ENCODE assay signal across 8 cellular contexts in genomic region chr10:88879754-88880286, GRCh38. TPM values are rescaled to one million over a fixed set of nuclear protein-coding genes. Genes with fewer than 3 reads are reported as not detected.
A peak's percentile ranks its signal among the peaks of the same experiment; 100 is the strongest.
DNase-seq lines count a peak whose midpoint lies in the region; ATAC-seq and TF ChIP-seq lines count a peak whose summit lies in the region.

Gene STAMBPL1, plus strand, starts transcription at chr10:88880245. Its CDS starts 21,464 bp downstream, at chr10:88901709.

- no peaks in the 10 kb centered on the region for H3K27me3 Mint-ChIP-seq in activated CD4-positive, alpha-beta T cell treated with anti-CD3 and anti-CD28 coated beads for 36 hours
- no peaks in the 10 kb centered on the region for H3K27me3 Mint-ChIP-seq in dendritic cell treated with granulocyte-macrophage colony-stimulating factor and Interleukin-4, amounts not matched to agents 40 ng/mL and 50 ng/mL, for 4 days

- H3K36me3 Mint-ChIP-seq in activated CD4-positive, alpha-beta T cell treated with anti-CD3 and anti-CD28 coated beads for 36 hours (ENCODE audit: low read depth) = peaks cover 24% of the 10 kb centered on the region
- H3K36me3 Mint-ChIP-seq in dendritic cell treated with granulocyte-macrophage colony-stimulating factor and Interleukin-4, amounts not matched to agents 40 ng/mL and 50 ng/mL, for 4 days (ENCODE audit: low read depth) = peaks cover 20% of the 10 kb centered on the region

- POLR2A ChIA-PET in activated CD4-positive, alpha-beta T cell treated with anti-CD3 and anti-CD28 coated beads for 36 hours (lab: Charles Lee) = interaction anchor here (0.7 to 1.3 kb wide), 3 partner anchors 11 to 22 kb away, joined by 3 to 7 read pairs (median 4); no protein-coding TSS in a partner anchor

- H3K9me3 Mint-ChIP-seq in activated CD4-positive, alpha-beta T cell treated with anti-CD3 and anti-CD28 coated beads for 36 hours (ENCODE audit: low read depth) = no peaks in the 10 kb centered on the region
- H3K9me3 Mint-ChIP-seq in dendritic cell treated with granulocyte-macrophage colony-stimulating factor and Interleukin-4, amounts not matched to agents 40 ng/mL and 50 ng/mL, for 4 days = no peaks in the 10 kb centered on the region

- intact Hi-C loops in activated CD4-positive, alpha-beta T cell treated with anti-CD3 and anti-CD28 coated beads for 36 hours (cut with DNase I, micrococcal nuclease) = loop anchor here (1.0 to 10.0 kb wide), 12 partner anchors 17 to 1063 kb away; partner anchors contain the start of genes FAS (in 2 of the 2), ATAD1 (in 1 of the 2) and IFIT5 (in 1 of the 2)
- intact Hi-C loops in dendritic cell treated with granulocyte-macrophage colony-stimulating factor and Interleukin-4, amounts not matched to agents 40 ng/mL and 50 ng/mL, for 4 days (cut with micrococcal nuclease) = loop anchor here (1.0 to 5.0 kb wide), 3 partner anchors 21 to 52 kb away; no protein-coding TSS in a partner anchor

- DNase-seq in HFF-Myc (ENCODE audit: extremely low read depth, low read depth) (no peak), NAMALWA (ENCODE audit: low spot score) (peak; percentile 85), midbrain (lab: John Stamatoyannopoulos, UW) (peak; percentile 64), NCI-H2171 treated with DMSO at 0.1 percent for 48 hours (lab: John Stamatoyannopoulos, UW) (no peak)
- peak; percentile 88 for DNase-seq in activated CD4-positive, alpha-beta T cell treated with anti-CD3 and anti-CD28 coated beads for 36 hours
- peak; percentile 43 to 57 for DNase-seq in stimulated activated CD8-positive, alpha-beta memory T cell treated with anti-CD3 and anti-CD28 coated beads, Interleukin-4, amount 100 ng/mL, for 4 hours (ENCODE audit: low read depth in 2 of 2, low spot score in 1 of 2)

- peak; percentile 18 for ATAC-seq in GM18499 (IDR thresholded peaks at IDR 0.05; ENCODE audit: insufficient read depth, unreplicated experiment)
- ATAC-seq in activated CD4-positive, alpha-beta T cell treated with anti-CD3 and anti-CD28 coated beads for 36 hours = peak; percentile 68

- H3K27ac Mint-ChIP-seq in activated CD4-positive, alpha-beta T cell treated with anti-CD3 and anti-CD28 coated beads for 36 hours = peak within 1 kb of the TSS; percentile 98
- peak within 1 kb of the TSS; percentile 93 for H3K27ac Mint-ChIP-seq in dendritic cell treated with granulocyte-macrophage colony-stimulating factor and Interleukin-4, amounts not matched to agents 40 ng/mL and 50 ng/mL, for 4 days

- peaks cover 58% of the 10 kb centered on the region for H3K4me1 Mint-ChIP-seq in activated CD4-positive, alpha-beta T cell treated with anti-CD3 and anti-CD28 coated beads for 36 hours
- H3K4me1 Mint-ChIP-seq in dendritic cell treated with granulocyte-macrophage colony-stimulating factor and Interleukin-4, amounts not matched to agents 40 ng/mL and 50 ng/mL, for 4 days (ENCODE audit: low read depth) = peaks cover 29% of the 10 kb centered on the region

- CTCF ChIA-PET in activated CD4-positive, alpha-beta T cell treated with anti-CD3 and anti-CD28 coated beads for 36 hours (lab: Charles Lee) = interaction anchor here (0.6 to 4.5 kb wide), 7 partner anchors 10 to 165 kb away, joined by 3 to 32 read pairs (median 4); no protein-coding TSS in a partner anchor

- no peak for TF ChIP-seq CTCF in HFF-Myc (IDR thresholded peaks at IDR 0.05; ENCODE audit: low read depth, low read length, missing control alignments)

- H3K4me3 Mint-ChIP-seq in activated CD4-positive, alpha-beta T cell treated with anti-CD3 and anti-CD28 coated beads for 36 hours = peak within 1 kb of the TSS; percentile 97
- H3K4me3 Mint-ChIP-seq in dendritic cell treated with granulocyte-macrophage colony-stimulating factor and Interleukin-4, amounts not matched to agents 40 ng/mL and 50 ng/mL, for 4 days = peak within 1 kb of the TSS; percentile 97

- peak within 1 kb of the TSS; percentile 78 for H3K4me3 ChIP-seq in HFF-Myc (replicated peaks; ENCODE audit: low read depth, low read length)

RNA-seq across cellular contexts. Expression of gene STAMBPL1, which starts in this region (rescaled TPM):
- total RNA-seq in activated CD4-positive, alpha-beta T cell treated with anti-CD3 and anti-CD28 coated beads for 36 hours = 10 to 100 TPM; 36.6 to 40.2 TPM

Comparison
In these comparisons a context has a peak if more than half of its experiments do, and no peak if none do; other contexts are left out.
1. DNase-seq: peak in NAMALWA (single experiment), activated CD4-positive, alpha-beta T cell treated with anti-CD3 and anti-CD28 coated beads for 36 hours (single experiment), midbrain (single experiment) and stimulated activated CD8-positive, alpha-beta memory T cell treated with anti-CD3 and anti-CD28 coated beads, Interleukin-4, amount 100 ng/mL, for 4 hours (2 of 2); none in HFF-Myc (single experiment) and NCI-H2171 treated with DMSO at 0.1 percent for 48 hours (single experiment).